28 cellular contexts compared by ENCODE assay signal in the genomic region with DNA sequence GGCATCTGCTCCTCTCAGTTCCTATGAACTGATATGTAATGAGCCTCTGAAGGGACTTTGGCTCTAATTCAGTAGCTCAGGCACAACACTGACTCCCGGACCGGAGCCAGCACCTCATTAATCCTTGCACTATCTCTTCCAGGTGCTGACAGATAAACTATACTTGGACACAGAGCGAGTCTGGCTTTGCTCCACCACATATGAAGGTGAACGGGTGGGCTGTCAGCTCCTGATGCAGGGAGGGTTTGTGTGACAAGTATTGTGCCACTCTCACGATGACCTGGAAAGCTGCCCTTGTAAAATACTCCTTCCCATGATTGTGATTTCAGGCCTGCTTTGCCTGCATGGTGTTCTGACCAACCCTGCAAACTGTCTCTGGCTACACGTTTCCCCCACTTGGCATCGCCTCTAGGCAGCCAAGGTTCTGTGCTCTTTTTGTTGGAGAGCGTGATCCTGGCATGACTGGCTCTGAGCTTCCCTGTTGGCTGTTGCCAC.
DNase-seq lines count a peak whose midpoint lies in the region; ATAC-seq lines count a peak whose summit lies in the region.
"Had no signal": no experiment of that assay in that cellular context is flagged by ENCODE, and none has a peak within 500 bp of the region (broad histone marks: within the 10 kb centered on the region; RNA-seq: fewer than 3 reads in every experiment).

No MANE protein-coding gene starts in this region.

- ATAC-seq in right cardiac atrium = peak; percentile 84 to 88
- ATAC-seq: activated CD8-positive, alpha-beta T cell treated with anti-CD3 and anti-CD28 coated beads, Interleukin-2, amount 10 ng/mL, durations not matched to agents 7 days and 5 days; gastrocnemius medialis; GM23338; right lobe of liver had no signal

- H3K27me3 ChIP-seq in right cardiac atrium (ENCODE audit: control insufficient read depth, insufficient read depth) (no peaks in the 10 kb centered on the region), skeletal muscle tissue (ENCODE audit: control insufficient read depth in 3 of 3, insufficient read depth in 3 of 3, low read length in 3 of 3) (peaks cover 0 to 2% (median 0%) of the 10 kb centered on the region in 3 donors)
- H3K27me3 ChIP-seq: BLaER1, gastrocnemius medialis, ovary, right lobe of liver had no signal

- H3K27ac ChIP-seq in right cardiac atrium (ENCODE audit: low read length) = peak overlapping the region; percentile 75
- H3K27ac ChIP-seq in skeletal muscle tissue (ENCODE audit: low read depth, low read length) = no peak overlapping the region
- H3K27ac ChIP-seq: BLaER1, gastrocnemius medialis, ovary, right lobe of liver, tibial artery had no signal

- H3K4me3 ChIP-seq in right cardiac atrium (ENCODE audit: low read length) (no peak overlapping the region), skeletal muscle tissue (ENCODE audit: low read length in 3 of 3) (peak overlapping the region; percentile 2 to 60 (median 37))
- H3K4me3 ChIP-seq: BLaER1, gastrocnemius medialis, GM23338, ovary, right lobe of liver, tibial artery had no signal

- 33% methylated on average over 8 of the region's 8 CpGs for WGBS in right cardiac atrium

- no peaks in the 10 kb centered on the region for H3K36me3 ChIP-seq in skeletal muscle tissue (ENCODE audit: control insufficient read depth in 3 of 3, insufficient read depth in 3 of 3, low read length in 3 of 3)
- H3K36me3 ChIP-seq: BLaER1, gastrocnemius medialis, ovary, right lobe of liver, tibial artery had no signal

- intact Hi-C loops in right cardiac atrium (cut with DNase I) = loop anchor here in 1 of 4 donors (5.0 kb wide), 1 partner anchor 42 kb away; no protein-coding TSS in a partner anchor

- H3K9ac ChIP-seq in skeletal muscle tissue (ENCODE audit: low read depth in 1 of 3, low read length in 3 of 3) = peak overlapping the region; percentile 17 to 45 (median 45)
- H3K9ac ChIP-seq: BLaER1 had no signal

- DNase-seq in NCI-H1092 treated with DMSO at 0.1 percent for 48 hours (lab: John Stamatoyannopoulos, UW) = peak; percentile 67
- DNase-seq in cerebellar cortex (ENCODE audit: low spot score) = peak; percentile 69
- peak; percentile 33 to 82 (median 75) for DNase-seq in right cardiac atrium
- DNase-seq in NCI-H524 (lab: John Stamatoyannopoulos, UW) = no peak
- no peak for DNase-seq in NCI-H2029 (lab: John Stamatoyannopoulos, UW)
- DNase-seq in activated naive CD4-positive, alpha-beta T cell treated with anti-CD3 and anti-CD28 coated beads, Interleukin-2, amount 50 U/mL, for 16 hours = no peak
- DNase-seq: activated CD4-positive, alpha-beta T cell treated with anti-CD3 and anti-CD28 coated beads for 4 hours; activated CD8-positive, alpha-beta T cell treated with anti-CD3 and anti-CD28 coated beads, Interleukin-2, amount 10 ng/mL, durations not matched to agents 7 days and 5 days; activated naive CD4-positive, alpha-beta T cell treated with anti-CD3 and anti-CD28 coated beads for 36 hours; amniotic stem cell; DMS53; gastrocnemius medialis; GF-D8; hippocampal formation; NCI-H1048; NCI-H187 treated with DMSO at 0.1 percent for 48 hours; NCI-H2171 treated with DMSO at 0.1 percent for 48 hours; NCI-H510A treated with DMSO at 0.1 percent for 48 hours; nephron progenitor cell; OCI-M1; ovary; right lobe of liver; stimulated activated CD4-positive, alpha-beta T cell treated with anti-CD3 and anti-CD28 coated beads, Interleukin-12 subunit alpha, Interleukin-12 subunit beta, amount 100 ng/mL, for 4 hours; stimulated activated CD4-positive, alpha-beta T cell treated with anti-CD3 and anti-CD28 coated beads, Interleukin-2, amount 100 ng/mL, for 48 hours; tibial artery had no signal

- H3K9me3 ChIP-seq in right cardiac atrium (ENCODE audit: control insufficient read depth, low read length) (no peaks in the 10 kb centered on the region), skeletal muscle tissue (ENCODE audit: control insufficient read depth in 3 of 3, low read length in 3 of 3) (no peaks in the 10 kb centered on the region)
- H3K9me3 ChIP-seq: gastrocnemius medialis, ovary, right lobe of liver, tibial artery had no signal

- H3K4me1 ChIP-seq in right cardiac atrium (ENCODE audit: control insufficient read depth, insufficient read depth, low read length) (no peaks in the 10 kb centered on the region), skeletal muscle tissue (ENCODE audit: control insufficient read depth in 3 of 3, insufficient read depth in 3 of 3, low read length in 3 of 3) (peaks cover 0 to 15% (median 10%) of the 10 kb centered on the region in 3 donors)
- H3K4me1 ChIP-seq: BLaER1, gastrocnemius medialis, right lobe of liver, tibial artery had no signal

Comparison
In these comparisons a context has a peak if more than half of its experiments do, and no peak if none do; other contexts are left out.
1. DNase-seq: peak in NCI-H1092 treated with DMSO at 0.1 percent for 48 hours (single experiment), cerebellar cortex (single experiment) and right cardiac atrium (3 of 3); none in NCI-H524 (0 of 2), NCI-H2029 (single experiment) and activated naive CD4-positive, alpha-beta T cell treated with anti-CD3 and anti-CD28 coated beads, Interleukin-2, amount 50 U/mL, for 16 hours (single experiment).